In the genomic region with DNA sequence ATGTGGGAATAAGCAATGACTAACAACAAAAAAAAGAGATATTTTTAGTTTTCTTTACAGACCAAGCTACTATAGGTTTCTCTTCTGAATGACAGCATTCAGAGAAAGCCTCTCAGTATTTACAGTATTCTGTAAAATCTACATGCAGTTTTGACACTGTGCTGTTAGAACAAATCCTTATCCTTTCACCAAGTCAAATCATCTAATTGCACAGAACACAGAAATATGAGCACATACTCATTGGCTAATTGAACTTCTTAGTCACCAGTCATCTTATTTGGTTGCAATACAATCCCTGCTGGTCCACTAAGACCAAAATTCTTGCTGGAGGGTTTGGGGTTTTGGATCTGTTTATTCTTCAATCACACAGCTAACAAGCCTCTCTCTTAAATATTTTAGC, we compare ENCODE assay signal across 31 cellular contexts.
DNase-seq lines count a peak whose midpoint lies in the region; ATAC-seq and TF ChIP-seq lines count a peak whose summit lies in the region.
"Had no signal": no experiment of that assay in that cellular context is flagged by ENCODE, and none has a peak within 500 bp of the region (broad histone marks: within the 10 kb centered on the region; RNA-seq: fewer than 3 reads in every experiment).

No MANE protein-coding gene starts in this region.

- peaks cover 23% of the 10 kb centered on the region for H3K4me1 Mint-ChIP-seq in stimulated activated effector memory CD8-positive, alpha-beta T cell treated with anti-CD3 and anti-CD28 coated beads, Interleukin-12 subunit alpha, Interleukin-12 subunit beta, amount 100 ng/mL, for 72 hours
- H3K4me1 Mint-ChIP-seq in T-helper 2 cell treated with Interferon-gamma antibody and Interleukin-4, amounts not matched to agents 5 μg/mL and 100 μg/mL, for 36 hours (ENCODE audit: low read depth): peaks cover 26% of the 10 kb centered on the region

- no peak overlapping the region for H2AFZ ChIP-seq in Loucy (ENCODE audit: low read length)

- peaks cover 20% of the 10 kb centered on the region for H3K36me3 Mint-ChIP-seq in stimulated activated effector memory CD8-positive, alpha-beta T cell treated with anti-CD3 and anti-CD28 coated beads, Interleukin-12 subunit alpha, Interleukin-12 subunit beta, amount 100 ng/mL, for 72 hours
- H3K36me3 Mint-ChIP-seq in T-helper 2 cell treated with Interferon-gamma antibody and Interleukin-4, amounts not matched to agents 5 μg/mL and 100 μg/mL, for 36 hours (ENCODE audit: low read depth): peaks cover 9% of the 10 kb centered on the region

- H3K4me2 ChIP-seq in Loucy (ENCODE audit: low read depth, low read length, poor library complexity, severe bottlenecking): peak overlapping the region; percentile 27
- H3K4me2 ChIP-seq: BLaER1 had no signal

- no peaks in the 10 kb centered on the region for H3K9me3 Mint-ChIP-seq in stimulated activated effector memory CD8-positive, alpha-beta T cell treated with anti-CD3 and anti-CD28 coated beads, Interleukin-12 subunit alpha, Interleukin-12 subunit beta, amount 100 ng/mL, for 72 hours
- H3K9me3 Mint-ChIP-seq in T-helper 2 cell treated with Interferon-gamma antibody and Interleukin-4, amounts not matched to agents 5 μg/mL and 100 μg/mL, for 36 hours: no peaks in the 10 kb centered on the region
- H3K9me3 Mint-ChIP-seq: activated naive CD8-positive, alpha-beta T cell treated with anti-CD3 and anti-CD28 coated beads, Interleukin-2, amount 10 ng/mL, durations not matched to agents 7 days and 5 days; effector memory CD8-positive, alpha-beta T cell; T-cell had no signal

- peak; percentile 4 for DNase-seq in NOMO-1 treated with DMSO at 0.1 percent for 48 hours (lab: John Stamatoyannopoulos, UW; ENCODE audit: unreplicated experiment)
- no peak for DNase-seq in NOMO-1 (lab: John Stamatoyannopoulos, UW; ENCODE audit: unreplicated experiment in 2 of 2)
- DNase-seq in epithelial cell of esophagus (ENCODE audit: low read depth): peak; percentile 38
- DNase-seq in stimulated activated effector memory CD8-positive, alpha-beta T cell treated with anti-CD3 and anti-CD28 coated beads, Interleukin-12 subunit alpha, Interleukin-12 subunit beta, amount 100 ng/mL, for 72 hours (ENCODE audit: low spot score in 2 of 2): no peak
- no peak for DNase-seq in T-helper 2 cell treated with Interferon-gamma antibody and Interleukin-4, amounts not matched to agents 5 μg/mL and 100 μg/mL, for 36 hours (ENCODE audit: low spot score)
- no peak for DNase-seq in cerebellar cortex (ENCODE audit: low spot score)
- DNase-seq in NCI-H1105 treated with DMSO at 0.1 percent for 48 hours (lab: John Stamatoyannopoulos, UW): no peak
- DNase-seq: activated CD4-positive, alpha-beta T cell treated with anti-CD3 and anti-CD28 coated beads for 48 hours; activated naive CD8-positive, alpha-beta T cell treated with anti-CD3 and anti-CD28 coated beads, Interleukin-2, amount 10 ng/mL, durations not matched to agents 7 days and 5 days; body of pancreas; Caco-2; DND-41; effector memory CD8-positive, alpha-beta T cell; esophagus squamous epithelium; heart left ventricle; left colon; mesendoderm; naive B cell; NCI-H187 treated with DMSO at 0.1 percent for 48 hours; NCI-H345; NCI-H82; occipital lobe; retina; SJCRH30; stimulated activated CD4-positive, alpha-beta T cell treated with anti-CD3 and anti-CD28 coated beads, Interleukin-4, amount 100 ng/mL, for 1 hour; stimulated activated naive CD8-positive, alpha-beta T cell treated with anti-CD3 and anti-CD28 coated beads, Interleukin-15, Interleukin-2, amounts not matched to agents 100 U/mL and 50 U/mL, for 24 hours; T-cell; tibial artery had no signal

- no peak for TF ChIP-seq CTCF in Loucy (conservative IDR thresholded peaks at IDR 0.05; ENCODE audit: low read length)
- TF ChIP-seq CTCF in epithelial cell of esophagus (IDR thresholded peaks at IDR 0.05; ENCODE audit: insufficient read depth, low read depth, low read length, missing control alignments): no peak

- no peaks in the 10 kb centered on the region for H3K27me3 ChIP-seq in Loucy (ENCODE audit: insufficient read depth, low read length, poor library complexity, severe bottlenecking)
- H3K27me3 ChIP-seq: body of pancreas, esophagus squamous epithelium, SJCRH30, tibial artery had no signal

- peak; percentile 60 for ATAC-seq in stimulated activated effector memory CD8-positive, alpha-beta T cell treated with anti-CD3 and anti-CD28 coated beads, Interleukin-12 subunit alpha, Interleukin-12 subunit beta, amount 100 ng/mL, for 72 hours
- ATAC-seq: body of pancreas; effector memory CD8-positive, alpha-beta T cell; heart left ventricle; K562; left colon; stimulated activated naive CD8-positive, alpha-beta T cell treated with anti-CD3 and anti-CD28 coated beads, Interleukin-15, Interleukin-2, amounts not matched to agents 100 U/mL and 50 U/mL, for 24 hours; T-cell had no signal

- no peaks in the 10 kb centered on the region for H4K20me1 ChIP-seq in Loucy (ENCODE audit: insufficient read depth, low read length, poor library complexity, severe bottlenecking)
- H4K20me1 ChIP-seq: BLaER1 had no signal

- H3K27me3 Mint-ChIP-seq in T-helper 2 cell treated with Interferon-gamma antibody and Interleukin-4, amounts not matched to agents 5 μg/mL and 100 μg/mL, for 36 hours (ENCODE audit: low read depth): no peaks in the 10 kb centered on the region
- H3K27me3 Mint-ChIP-seq: activated naive CD8-positive, alpha-beta T cell treated with anti-CD3 and anti-CD28 coated beads, Interleukin-2, amount 10 ng/mL, durations not matched to agents 7 days and 5 days; effector memory CD8-positive, alpha-beta T cell; naive B cell; T-cell had no signal

- H3K4me1 ChIP-seq in Loucy (ENCODE audit: insufficient read depth, low read length, poor library complexity, severe bottlenecking): peaks cover 9% of the 10 kb centered on the region
- H3K4me1 ChIP-seq: BLaER1, body of pancreas, Caco-2, SJCRH30 had no signal

- H3F3A ChIP-seq in Loucy (ENCODE audit: low read depth): no peaks in the 10 kb centered on the region

- no peak overlapping the region for H3K27ac Mint-ChIP-seq in stimulated activated effector memory CD8-positive, alpha-beta T cell treated with anti-CD3 and anti-CD28 coated beads, Interleukin-12 subunit alpha, Interleukin-12 subunit beta, amount 100 ng/mL, for 72 hours
- no peak overlapping the region for H3K27ac Mint-ChIP-seq in T-helper 2 cell treated with Interferon-gamma antibody and Interleukin-4, amounts not matched to agents 5 μg/mL and 100 μg/mL, for 36 hours
- H3K27ac Mint-ChIP-seq: activated naive CD8-positive, alpha-beta T cell treated with anti-CD3 and anti-CD28 coated beads, Interleukin-2, amount 10 ng/mL, durations not matched to agents 7 days and 5 days; T-cell had no signal

- no peak overlapping the region for H3K4me3 ChIP-seq in Loucy (ENCODE audit: low read length, poor library complexity, severe bottlenecking)
- no peak overlapping the region for H3K4me3 ChIP-seq in epithelial cell of esophagus (ENCODE audit: low read length)
- H3K4me3 ChIP-seq: BLaER1, body of pancreas, esophagus squamous epithelium, heart left ventricle, K562, SJCRH30, tibial artery had no signal

- H3K4me3 Mint-ChIP-seq in stimulated activated effector memory CD8-positive, alpha-beta T cell treated with anti-CD3 and anti-CD28 coated beads, Interleukin-12 subunit alpha, Interleukin-12 subunit beta, amount 100 ng/mL, for 72 hours: no peak overlapping the region
- H3K4me3 Mint-ChIP-seq in T-helper 2 cell treated with Interferon-gamma antibody and Interleukin-4, amounts not matched to agents 5 μg/mL and 100 μg/mL, for 36 hours: no peak overlapping the region
- H3K4me3 Mint-ChIP-seq: activated naive CD8-positive, alpha-beta T cell treated with anti-CD3 and anti-CD28 coated beads, Interleukin-2, amount 10 ng/mL, durations not matched to agents 7 days and 5 days; effector memory CD8-positive, alpha-beta T cell; naive B cell; T-cell had no signal

- H3K9me3 ChIP-seq in Loucy (ENCODE audit: insufficient read depth, low read depth, low read length): no peaks in the 10 kb centered on the region
- H3K9me3 ChIP-seq: BLaER1, body of pancreas, Caco-2, esophagus squamous epithelium, heart left ventricle, SJCRH30, tibial artery had no signal

- H3K79me2 ChIP-seq in Loucy (ENCODE audit: insufficient read depth, low read length): peaks cover 22% of the 10 kb centered on the region

- no peaks in the 10 kb centered on the region for H3K9me2 ChIP-seq in Loucy (replicated peaks; ENCODE audit: low read depth, low read length)

- H3K9ac ChIP-seq in Loucy (ENCODE audit: low read depth, low read length, poor library complexity, severe bottlenecking): no peak overlapping the region
- H3K9ac ChIP-seq: BLaER1 had no signal

- no peaks in the 10 kb centered on the region for H3K36me3 ChIP-seq in Loucy (ENCODE audit: insufficient read depth, low read length)
- H3K36me3 ChIP-seq: BLaER1, tibial artery had no signal

Comparison
In these comparisons a context has a peak if more than half of its experiments do, and no peak if none do; other contexts are left out.
1. DNase-seq: peak in NOMO-1 treated with DMSO at 0.1 percent for 48 hours (single experiment) and epithelial cell of esophagus (single experiment); none in NOMO-1 (0 of 2), stimulated activated effector memory CD8-positive, alpha-beta T cell treated with anti-CD3 and anti-CD28 coated beads, Interleukin-12 subunit alpha, Interleukin-12 subunit beta, amount 100 ng/mL, for 72 hours (0 of 2), T-helper 2 cell treated with Interferon-gamma antibody and Interleukin-4, amounts not matched to agents 5 μg/mL and 100 μg/mL, for 36 hours (single experiment), cerebellar cortex (single experiment) and NCI-H1105 treated with DMSO at 0.1 percent for 48 hours (single experiment).